In the genomic region with DNA sequence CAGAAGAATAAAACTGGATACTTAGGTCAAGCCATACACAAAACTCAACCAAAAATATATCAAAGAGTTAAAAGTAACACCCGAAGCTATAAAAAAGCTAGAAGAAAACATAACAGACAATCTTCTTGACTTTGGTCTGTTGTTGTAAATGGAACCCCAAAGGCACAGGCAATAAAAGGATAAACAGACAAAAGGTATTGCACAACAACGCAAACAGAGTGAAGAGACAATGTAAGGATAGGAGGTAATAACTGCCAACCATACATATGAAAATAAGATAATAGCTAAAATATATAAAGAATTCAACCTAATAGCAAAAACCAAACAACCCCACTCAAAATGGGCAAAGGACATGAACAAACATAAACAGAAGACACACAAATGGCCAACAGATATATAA, we compare ENCODE assay signal across 14 cellular contexts.
DNase-seq lines count a peak whose midpoint lies in the region; TF ChIP-seq lines count a peak whose summit lies in the region.
"Had no signal": no experiment of that assay in that cellular context is flagged by ENCODE, and none has a peak within 500 bp of the region (broad histone marks: within the 10 kb centered on the region; RNA-seq: fewer than 3 reads in every experiment).

No MANE protein-coding gene starts in this region.

- H3K27me3 Mint-ChIP-seq in Caco-2 (ENCODE audit: insufficient read depth, unreplicated experiment), result no peaks in the 10 kb centered on the region
- no peaks in the 10 kb centered on the region for H3K27me3 Mint-ChIP-seq in nephron progenitor cell (ENCODE audit: low read depth, poor library complexity)
- H3K27me3 Mint-ChIP-seq: CD4-positive, alpha-beta memory T cell had no signal

- POLR2A ChIA-PET in Caco-2 (lab: Charles Lee) (no interaction called here), PC-9 (lab: Charles Lee; ENCODE audit: unreplicated experiment) (interaction anchor here (0.7 kb wide), 1 partner anchor 612 kb away, joined by 3 read pairs; no protein-coding TSS in a partner anchor)

- H3K4me2 ChIP-seq in PC-9, result peak overlapping the region; percentile 88

- no peaks in the 10 kb centered on the region for H3K9me2 ChIP-seq in PC-9 (ENCODE audit: insufficient read depth)

- H3K36me3 ChIP-seq in Caco-2 (ENCODE audit: control insufficient read depth, insufficient read depth, low read length) (no peaks in the 10 kb centered on the region), ES-I3 (ENCODE audit: insufficient read depth, low read length) (no peaks in the 10 kb centered on the region), PC-9 (ENCODE audit: low read depth) (no peaks in the 10 kb centered on the region)
- H3K36me3 ChIP-seq: HAP-1 had no signal

- H3K4me3 ChIP-seq in Caco-2 (ENCODE audit: low read depth, low read length), result peak overlapping the region; percentile 31
- peak overlapping the region; percentile 82 for H3K4me3 ChIP-seq in PC-9
- no peak overlapping the region for H3K4me3 ChIP-seq in dorsolateral prefrontal cortex
- H3K4me3 ChIP-seq: HAP-1 had no signal

- no peak for TF ChIP-seq CTCF in Caco-2 (IDR thresholded peaks at IDR 0.05; ENCODE audit: insufficient read depth in 1 of 2, low read depth in 1 of 2, low read length in 1 of 2, severe bottlenecking in 1 of 2, unreplicated experiment in 1 of 2)
- no peak for TF ChIP-seq CTCF in PC-9 (conservative IDR thresholded peaks at IDR 0.05)
- TF ChIP-seq CTCF in nephron progenitor cell (IDR thresholded peaks at IDR 0.05), result no peak
- no peak for TF ChIP-seq CTCF in dorsolateral prefrontal cortex (IDR thresholded peaks at IDR 0.05 in 54 of 56, conservative IDR thresholded peaks at IDR 0.05 in 2 of 56; ENCODE audit: low read depth in 1 of 56, partially characterized antibody in 56 of 56)

- H3K27ac ChIP-seq in PC-9, result peak overlapping the region; percentile 41; the same call in 1 of the 2 replicates
- H3K27ac ChIP-seq in dorsolateral prefrontal cortex, result no peak overlapping the region

- H3K4me1 ChIP-seq in Caco-2 (no peaks in the 10 kb centered on the region), ES-I3 (ENCODE audit: insufficient read depth, low read length) (no peaks in the 10 kb centered on the region), PC-9 (replicated peaks; ENCODE audit: insufficient read depth) (no peaks in the 10 kb centered on the region)
- H3K4me1 ChIP-seq: HAP-1 had no signal

- 0 out of 2 replicates have a peak overlapping the region, but pooled peaks have one; percentile 38 for H3K9ac ChIP-seq in ES-I3 (ENCODE audit: low read depth, low read length)

- no peaks in the 10 kb centered on the region for H3F3A ChIP-seq in PC-9 (ENCODE audit: insufficient read depth, low read depth)

- H4K20me1 ChIP-seq in PC-9 (ENCODE audit: insufficient read depth), result no peaks in the 10 kb centered on the region

- no peaks in the 10 kb centered on the region for H3K9me3 Mint-ChIP-seq in Caco-2 (ENCODE audit: unreplicated experiment)
- H3K9me3 Mint-ChIP-seq in nephron progenitor cell, result peaks cover 19% of the 10 kb centered on the region

- H3K36me3 Mint-ChIP-seq in Caco-2 (ENCODE audit: insufficient read depth, unreplicated experiment) (no peaks in the 10 kb centered on the region), nephron progenitor cell (ENCODE audit: low read depth) (no peaks in the 10 kb centered on the region)
- H3K36me3 Mint-ChIP-seq: CD4-positive, alpha-beta memory T cell had no signal

- H3K4me1 Mint-ChIP-seq in Caco-2 (ENCODE audit: low read depth, unreplicated experiment), result no peaks in the 10 kb centered on the region
- no peaks in the 10 kb centered on the region for H3K4me1 Mint-ChIP-seq in nephron progenitor cell
- H3K4me1 Mint-ChIP-seq: CD4-positive, alpha-beta memory T cell had no signal

- H3K27me3 ChIP-seq in Caco-2 (replicated peaks; ENCODE audit: control insufficient read depth, insufficient read depth, low read length) (no peaks in the 10 kb centered on the region), PC-9 (ENCODE audit: insufficient read depth, low read depth) (no peaks in the 10 kb centered on the region), dorsolateral prefrontal cortex (no peaks in the 10 kb centered on the region)

- intact Hi-C loops in Caco-2 (cut with micrococcal nuclease; ENCODE audit: unreplicated experiment) (no loop called here), PC-9 (cut with micrococcal nuclease; ENCODE audit: unreplicated experiment) (no loop called here), dorsolateral prefrontal cortex (cut with DNase I) (no loop called here)

- H2AFZ ChIP-seq in PC-9, result peak overlapping the region; percentile 99

- H3K79me2 ChIP-seq in PC-9 (ENCODE audit: low read depth), result no peaks in the 10 kb centered on the region

- CTCF ChIA-PET in Caco-2 (lab: Charles Lee), result no interaction called here
- CTCF ChIA-PET in PC-9 (lab: Charles Lee), result no interaction called here

- no TSS peak for BruUV-seq in Caco-2 (replicated peaks; lab: Mats Ljungman, UMichigan)
- BruUV-seq in PC-9 (replicated peaks; lab: Mats Ljungman, UMichigan), result no TSS peak

- peak overlapping the region; percentile 68 for H3K4me3 Mint-ChIP-seq in Caco-2 (ENCODE audit: unreplicated experiment)
- no peak overlapping the region for H3K4me3 Mint-ChIP-seq in nephron progenitor cell
- H3K4me3 Mint-ChIP-seq: CD4-positive, alpha-beta memory T cell; HFFc6 had no signal

- DNase-seq in Caco-2, result no peak
- DNase-seq in NCI-H748 (lab: John Stamatoyannopoulos, UW; ENCODE audit: unreplicated experiment), result peak; percentile 26
- DNase-seq in PC-9, result no peak
- no peak for DNase-seq in nephron progenitor cell
- DNase-seq in dorsolateral prefrontal cortex, result no peak
- DNase-seq: C1 segment of cervical spinal cord; CD4-positive, alpha-beta memory T cell; COR-L47; DMS153; DMS79 treated with DMSO at 0.1 percent for 48 hours; GOT3; HFFc6 had no signal

- H3K27ac Mint-ChIP-seq in Caco-2 (ENCODE audit: unreplicated experiment), result no peak overlapping the region
- H3K27ac Mint-ChIP-seq in nephron progenitor cell, result no peak overlapping the region
- H3K27ac Mint-ChIP-seq: CD4-positive, alpha-beta memory T cell; HFFc6 had no signal

- no peaks in the 10 kb centered on the region; the same call in 1 of the 2 replicates for H3K9me3 ChIP-seq in Caco-2
- 0 out of 2 replicates have a peak, but pooled peaks cover 2% of the 10 kb centered on the region for H3K9me3 ChIP-seq in ES-I3 (ENCODE audit: control insufficient read depth, insufficient read depth, low read length)
- no peaks in the 10 kb centered on the region for H3K9me3 ChIP-seq in PC-9 (ENCODE audit: insufficient read depth, low read depth)
- H3K9me3 ChIP-seq: HAP-1 had no signal

Comparison
In these comparisons a context has a peak if more than half of its experiments do, and no peak if none do; other contexts are left out.
1. H3K4me3 ChIP-seq: peak in Caco-2 (single experiment) and PC-9 (single experiment); none in dorsolateral prefrontal cortex (0 of 59).